In genomic region chr11:65058419-65059054, GRCh38 we compare ENCODE assay signal across 13 cellular contexts. TPM values are rescaled to one million over a fixed set of nuclear protein-coding genes. Genes with fewer than 3 reads are reported as not detected.
DNase-seq lines count a peak whose midpoint lies in the region; ATAC-seq lines count a peak whose summit lies in the region.
"Had no signal": no experiment of that assay in that cellular context is flagged by ENCODE, and none has a peak within 500 bp of the region (broad histone marks: within the 10 kb centered on the region; RNA-seq: fewer than 3 reads in every experiment).

TSS of gene NAALADL1 (minus strand) at chr11:65058553. CDS start at chr11:65058521, 32 bp downstream.

- 78% methylated on average over 8 of the region's 8 CpGs for WGBS in urinary bladder

- no peak within 1 kb of the TSS for H3K27ac ChIP-seq in urinary bladder (ENCODE audit: low read depth)
- H3K27ac ChIP-seq: parathyroid adenoma had no signal

- no peaks in the 10 kb centered on the region for H3K4me1 ChIP-seq in urinary bladder (ENCODE audit: insufficient read depth)
- H3K4me1 ChIP-seq: parathyroid adenoma had no signal

- intact Hi-C loops in head of caudate nucleus (cut with DNase I): no loop called here

- H3K27me3 Mint-ChIP-seq in activated naive CD8-positive, alpha-beta T cell treated with anti-CD3 and anti-CD28 coated beads, Interleukin-2, amount 10 ng/mL, durations not matched to agents 7 days and 5 days: no peaks in the 10 kb centered on the region
- peaks cover 5% of the 10 kb centered on the region for H3K27me3 Mint-ChIP-seq in activated naive CD8-positive, alpha-beta T cell treated with anti-CD3 and anti-CD28 coated beads for 36 hours
- H3K27me3 Mint-ChIP-seq in naive B cell: peaks cover 0 to 12% (median 0%) of the 10 kb centered on the region in 3 donors

- H3K4me1 Mint-ChIP-seq in activated naive CD8-positive, alpha-beta T cell treated with anti-CD3 and anti-CD28 coated beads, Interleukin-2, amount 10 ng/mL, durations not matched to agents 7 days and 5 days: peaks cover 21% of the 10 kb centered on the region
- H3K4me1 Mint-ChIP-seq in activated naive CD8-positive, alpha-beta T cell treated with anti-CD3 and anti-CD28 coated beads for 36 hours: peaks cover 14% of the 10 kb centered on the region
- peaks cover 15 to 32% (median 15%) of the 10 kb centered on the region in 3 donors for H3K4me1 Mint-ChIP-seq in naive B cell

- no peaks in the 10 kb centered on the region for H3K9me3 Mint-ChIP-seq in activated naive CD8-positive, alpha-beta T cell treated with anti-CD3 and anti-CD28 coated beads, Interleukin-2, amount 10 ng/mL, durations not matched to agents 7 days and 5 days
- no peaks in the 10 kb centered on the region for H3K9me3 Mint-ChIP-seq in activated naive CD8-positive, alpha-beta T cell treated with anti-CD3 and anti-CD28 coated beads for 36 hours
- no peaks in the 10 kb centered on the region for H3K9me3 Mint-ChIP-seq in naive B cell
- H3K9me3 Mint-ChIP-seq: memory B cell had no signal

- H3K4me3 ChIP-seq in urinary bladder (ENCODE audit: low read depth, low read length): no peak within 1 kb of the TSS

- no peak for DNase-seq in activated naive CD8-positive, alpha-beta T cell treated with anti-CD3 and anti-CD28 coated beads, Interleukin-2, amount 10 ng/mL, durations not matched to agents 7 days and 5 days
- DNase-seq in activated naive CD8-positive, alpha-beta T cell treated with anti-CD3 and anti-CD28 coated beads for 36 hours: no peak
- no peak for DNase-seq in dermis microvascular lymphatic vessel endothelial cell (ENCODE audit: low read depth in 2 of 2)
- no peak for DNase-seq in naive B cell
- DNase-seq in head of caudate nucleus: no peak
- DNase-seq: DMS79, erythroblast, SW 1271 had no signal

- no peak within 1 kb of the TSS for H3K4me3 Mint-ChIP-seq in activated naive CD8-positive, alpha-beta T cell treated with anti-CD3 and anti-CD28 coated beads, Interleukin-2, amount 10 ng/mL, durations not matched to agents 7 days and 5 days
- H3K4me3 Mint-ChIP-seq in activated naive CD8-positive, alpha-beta T cell treated with anti-CD3 and anti-CD28 coated beads for 36 hours: no peak within 1 kb of the TSS
- no peak within 1 kb of the TSS for H3K4me3 Mint-ChIP-seq in naive B cell
- H3K4me3 Mint-ChIP-seq: memory B cell had no signal

- no peak within 1 kb of the TSS for H3K27ac Mint-ChIP-seq in activated naive CD8-positive, alpha-beta T cell treated with anti-CD3 and anti-CD28 coated beads, Interleukin-2, amount 10 ng/mL, durations not matched to agents 7 days and 5 days
- H3K27ac Mint-ChIP-seq in activated naive CD8-positive, alpha-beta T cell treated with anti-CD3 and anti-CD28 coated beads for 36 hours: no peak within 1 kb of the TSS
- H3K27ac Mint-ChIP-seq in naive B cell: peak within 1 kb of the TSS in 1 of 6 donors; percentile 77
- H3K27ac Mint-ChIP-seq: memory B cell had no signal

- POLR2A ChIA-PET in activated naive CD8-positive, alpha-beta T cell treated with anti-CD3 and anti-CD28 coated beads, Interleukin-2, amount 10 ng/mL, durations not matched to agents 7 days and 5 days (lab: Charles Lee): interaction anchor here (1.0 kb wide), 1 partner anchor 17 kb away, joined by 3 read pairs; the partner anchor contains the start of gene SAC3D1

- ATAC-seq in activated naive CD8-positive, alpha-beta T cell treated with anti-CD3 and anti-CD28 coated beads, Interleukin-2, amount 10 ng/mL, durations not matched to agents 7 days and 5 days (ENCODE audit: low read depth): no peak
- ATAC-seq in naive B cell (ENCODE audit: low read depth in 2 of 2): no peak
- ATAC-seq in HG03571 (IDR thresholded peaks at IDR 0.05; ENCODE audit: unreplicated experiment): no peak
- ATAC-seq in activated CD4-positive, CD25-positive, alpha-beta regulatory T cell treated with anti-CD3 and anti-CD28 coated beads, Interleukin-2, amount 50 U/mL, for 24 hours: no peak

- H3K36me3 Mint-ChIP-seq in activated naive CD8-positive, alpha-beta T cell treated with anti-CD3 and anti-CD28 coated beads, Interleukin-2, amount 10 ng/mL, durations not matched to agents 7 days and 5 days: no peaks in the 10 kb centered on the region
- H3K36me3 Mint-ChIP-seq in activated naive CD8-positive, alpha-beta T cell treated with anti-CD3 and anti-CD28 coated beads for 36 hours: no peaks in the 10 kb centered on the region
- no peaks in the 10 kb centered on the region for H3K36me3 Mint-ChIP-seq in naive B cell
- H3K36me3 Mint-ChIP-seq: memory B cell had no signal

- H3K36me3 ChIP-seq in urinary bladder (ENCODE audit: insufficient read depth): no peaks in the 10 kb centered on the region

RNA-seq across cellular contexts. Expression of gene NAALADL1, which starts in this region (rescaled TPM):
- 10 to 100 TPM; 19.8 to 22.3 TPM for total RNA-seq in activated naive CD8-positive, alpha-beta T cell treated with anti-CD3 and anti-CD28 coated beads, Interleukin-2, amount 10 ng/mL, durations not matched to agents 7 days and 5 days
- total RNA-seq in activated naive CD8-positive, alpha-beta T cell treated with anti-CD3 and anti-CD28 coated beads for 36 hours: 10 to 100 TPM in 1 of 2 experiments, 1 to 10 TPM in 1; 9.8 to 10.3 TPM
- total RNA-seq in dermis microvascular lymphatic vessel endothelial cell: 15.1 and 16.6 TPM in 2 replicates
- 10 to 100 TPM; 19.4 to 28.3 (median 24.3) TPM for polyA plus RNA-seq in naive B cell (ENCODE audit: low read depth in 6 of 6)
- 11.7 TPM for total RNA-seq in urinary bladder
- polyA plus RNA-seq in urinary bladder: 38.1 TPM
